ENCODE assay signal across 33 cellular contexts in the genomic region with DNA sequence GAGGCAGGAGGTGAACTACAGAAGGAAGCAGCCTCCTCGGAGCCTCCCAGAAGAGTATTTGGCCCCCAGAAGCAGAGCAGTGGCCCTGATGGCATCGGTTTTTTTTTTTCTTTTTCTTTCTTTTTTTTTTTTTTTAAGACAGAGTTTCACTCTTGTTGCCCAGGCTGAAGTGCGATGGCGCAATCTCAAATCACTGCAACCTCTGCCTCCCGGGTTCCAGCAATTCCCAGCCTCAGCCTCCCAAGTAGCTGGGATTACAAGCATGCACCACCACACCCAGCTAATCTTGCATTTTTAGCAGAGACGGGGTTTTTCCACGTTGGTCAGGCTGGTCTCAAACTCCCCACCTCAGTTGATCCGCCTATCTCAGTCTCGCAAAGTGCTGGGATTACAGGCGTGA. TPM values are rescaled to one million over a fixed set of nuclear protein-coding genes. Genes with fewer than 3 reads are reported as not detected.
"Had no signal": no experiment of that assay in that cellular context is flagged by ENCODE, and none has a peak within 500 bp of the region (broad histone marks: within the 10 kb centered on the region; RNA-seq: fewer than 3 reads in every experiment).

No MANE protein-coding gene starts in this region.

- H3K27me3 ChIP-seq: adrenal gland, body of pancreas, breast epithelium, cardiac muscle cell, esophagus muscularis mucosa, gastroesophageal sphincter had no signal

- H3K4me3 ChIP-seq: adrenal gland, body of pancreas, breast epithelium, cardiac muscle cell, esophagus muscularis mucosa, gastroesophageal sphincter had no signal

- ATAC-seq: activated CD4-positive, alpha-beta T cell treated with anti-CD3 and anti-CD28 coated beads for 36 hours; activated CD8-positive, alpha-beta memory T cell treated with anti-CD3 and anti-CD28 coated beads, Interleukin-2, amount 10 ng/mL, durations not matched to agents 7 days and 5 days; activated CD8-positive, alpha-beta T cell treated with anti-CD3 and anti-CD28 coated beads, Interleukin-2, amount 10 ng/mL, durations not matched to agents 7 days and 5 days; activated naive CD8-positive, alpha-beta T cell treated with anti-CD3 and anti-CD28 coated beads, Interleukin-2, amount 50 U/mL, for 24 hours; body of pancreas; effector memory CD8-positive, alpha-beta T cell; T-helper 17 cell had no signal

- H3K4me1 ChIP-seq: adrenal gland, body of pancreas, breast epithelium had no signal

- DNase-seq: activated CD4-positive, alpha-beta memory T cell treated with anti-CD3 and anti-CD28 coated beads for 36 hours; activated CD4-positive, alpha-beta T cell treated with anti-CD3 and anti-CD28 coated beads for 36 hours; activated CD4-positive, alpha-beta T cell treated with anti-CD3 and anti-CD28 coated beads, Interleukin-2, amount 10 ng/mL, durations not matched to agents 24 days and 14 days; activated CD4-positive, CD25-positive, alpha-beta regulatory T cell; activated CD4-positive, CD25-positive, alpha-beta regulatory T cell treated with anti-CD3 and anti-CD28 coated beads, Interleukin-2, amount 50 U/mL, for 72 hours; activated CD8-positive, alpha-beta memory T cell treated with anti-CD3 and anti-CD28 coated beads, Interleukin-2, amount 10 ng/mL, durations not matched to agents 7 days and 5 days; activated CD8-positive, alpha-beta memory T cell treated with anti-CD3 and anti-CD28 coated beads, Interleukin-2, amount 50 U/mL, for 4 hours; activated CD8-positive, alpha-beta T cell treated with anti-CD3 and anti-CD28 coated beads, Interleukin-2, amount 10 ng/mL, durations not matched to agents 7 days and 5 days; activated effector memory CD4-positive, alpha-beta T cell treated with anti-CD3 and anti-CD28 coated beads, Interleukin-2, amount 50 U/mL, for 16 hours; activated naive CD4-positive, alpha-beta T cell treated with anti-CD3 and anti-CD28 coated beads for 36 hours; activated naive CD8-positive, alpha-beta T cell treated with anti-CD3 and anti-CD28 coated beads for 36 hours; activated naive CD8-positive, alpha-beta T cell treated with anti-CD3 and anti-CD28 coated beads, Interleukin-2, amount 50 U/mL, for 24 hours; activated T-cell treated with anti-CD3 and anti-CD28 coated beads, Interleukin-2, amount 50 U/mL, for 1 hour; activated T-cell treated with anti-CD3 and anti-CD28 coated beads, Interleukin-2, amount 50 U/mL, for 48 hours; aorta; body of pancreas; cortex of kidney; dermis blood vessel endothelial cell; effector CD4-positive, alpha-beta T cell; effector memory CD8-positive, alpha-beta T cell; erythroblast; foreskin melanocyte; T-helper 1 cell; T-helper 17 cell; T1000 had no signal

- H3K36me3 ChIP-seq: adrenal gland, breast epithelium, cardiac muscle cell, esophagus muscularis mucosa, gastroesophageal sphincter had no signal

- H3K27ac ChIP-seq: adrenal gland, body of pancreas, breast epithelium, cardiac muscle cell, esophagus muscularis mucosa, gastroesophageal sphincter had no signal

- H3K9me3 ChIP-seq: adrenal gland, body of pancreas, breast epithelium, esophagus muscularis mucosa, gastroesophageal sphincter had no signal

RNA-seq across cellular contexts. Expression of gene NCKAP5, which starts 34.8 kb away (rescaled TPM):
- total RNA-seq: activated CD4-positive, alpha-beta memory T cell treated with anti-CD3 and anti-CD28 coated beads for 36 hours; activated CD4-positive, alpha-beta T cell treated with anti-CD3 and anti-CD28 coated beads for 36 hours; activated CD4-positive, alpha-beta T cell treated with anti-CD3 and anti-CD28 coated beads, Interleukin-2, amount 10 ng/mL, durations not matched to agents 24 days and 14 days; activated CD8-positive, alpha-beta memory T cell treated with anti-CD3 and anti-CD28 coated beads for 36 hours; activated CD8-positive, alpha-beta memory T cell treated with anti-CD3 and anti-CD28 coated beads, Interleukin-2, amount 10 ng/mL, durations not matched to agents 7 days and 5 days; activated CD8-positive, alpha-beta T cell treated with anti-CD3 and anti-CD28 coated beads, Interleukin-2, amount 10 ng/mL, durations not matched to agents 7 days and 5 days; activated naive CD4-positive, alpha-beta T cell treated with anti-CD3 and anti-CD28 coated beads for 36 hours; activated naive CD8-positive, alpha-beta T cell treated with anti-CD3 and anti-CD28 coated beads for 36 hours; activated T-helper 1 cell treated with anti-CD3 and anti-CD28 coated beads, Interleukin-12 subunit alpha, Interleukin-12 subunit beta, Interleukin-2, Interleukin-4 antibody, amounts not matched to agents 30 ng/mL and 10 ng/mL and 1 ng/mL, durations not matched to agents 14 hours and 24 hours and 36 hours; activated T-helper 2 cell treated with anti-CD3 and anti-CD28 coated beads, Interferon-gamma antibody, Interleukin-2, Interleukin-4, amounts not matched to agents 10 μg/mL and 5 μg/mL and 100 μg/mL, durations not matched to agents 14 hours and 24 hours and 36 hours; T-helper 17 cell had no signal
